Comparison of ENCODE assay signal across 1 cellular context in genomic region chr1:47313915-47314664, GRCh38.
A peak's percentile ranks its signal among the peaks of the same experiment; 100 is the strongest.
TF ChIP-seq lines count a peak whose summit lies in the region.

STIL (minus strand) TSS chr1:47314147; CDS start chr1:47310319, 3,828 bp downstream.

TF ChIP-seq in K562, 482 proteins besides CTCF, POLR2A, EP300 and RAD21 (continued from another document and continues in another):
- no peak for TF ChIP-seq PYGO2 (tag; IDR thresholded peaks at IDR 0.05)
- TF ChIP-seq CHD1 (IDR thresholded peaks at IDR 0.05; ENCODE audit: low read length): no peak
- no peak for TF ChIP-seq ZNF668 (CRISPR knock-in tag; IDR thresholded peaks at IDR 0.05)
- TF ChIP-seq, protein P1, sequence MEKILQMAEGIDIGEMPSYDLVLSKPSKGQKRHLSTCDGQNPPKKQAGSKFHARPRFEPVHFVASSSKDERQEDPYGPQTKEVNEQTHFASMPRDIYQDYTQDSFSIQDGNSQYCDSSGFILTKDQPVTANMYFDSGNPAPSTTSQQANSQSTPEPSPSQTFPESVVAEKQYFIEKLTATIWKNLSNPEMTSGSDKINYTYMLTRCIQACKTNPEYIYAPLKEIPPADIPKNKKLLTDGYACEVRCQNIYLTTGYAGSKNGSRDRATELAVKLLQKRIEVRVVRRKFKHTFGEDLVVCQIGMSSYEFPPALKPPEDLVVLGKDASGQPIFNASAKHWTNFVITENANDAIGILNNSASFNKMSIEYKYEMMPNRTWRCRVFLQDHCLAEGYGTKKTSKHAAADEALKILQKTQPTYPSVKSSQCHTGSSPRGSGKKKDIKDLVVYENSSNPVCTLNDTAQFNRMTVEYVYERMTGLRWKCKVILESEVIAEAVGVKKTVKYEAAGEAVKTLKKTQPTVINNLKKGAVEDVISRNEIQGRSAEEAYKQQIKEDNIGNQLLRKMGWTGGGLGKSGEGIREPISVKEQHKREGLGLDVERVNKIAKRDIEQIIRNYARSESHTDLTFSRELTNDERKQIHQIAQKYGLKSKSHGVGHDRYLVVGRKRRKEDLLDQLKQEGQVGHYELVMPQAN (IDR thresholded peaks at IDR 0.05; ENCODE audit: borderline replicate concordance): peak; percentile 94
- TF ChIP-seq SMC3 (conservative IDR thresholded peaks at IDR 0.05; ENCODE audit: insufficient read depth, low read depth, low read length): no peak
- 0 out of 2 replicates have a peak, but pooled peaks have one; percentile 45 for TF ChIP-seq FOXP1 (CRISPR knock-in tag; IDR thresholded peaks at IDR 0.05)
- TF ChIP-seq ZNF354B (CRISPR knock-in tag; IDR thresholded peaks at IDR 0.05): no peak
- peak; percentile 6; the same call in 1 of the 2 replicates for TF ChIP-seq ATF3 (IDR thresholded peaks at IDR 0.05)
- TF ChIP-seq ATF3 (CRISPR knock-in tag; conservative IDR thresholded peaks at IDR 0.05): no peak
- no peak for TF ChIP-seq SRSF7 (optimal IDR thresholded peaks at IDR 0.05; ENCODE audit: low read depth, low read length)
- TF ChIP-seq FOXA3 (CRISPR knock-in tag; conservative IDR thresholded peaks at IDR 0.05 in 1 of 2, IDR thresholded peaks at IDR 0.05 in 1 of 2): no peak
- no peak for TF ChIP-seq BACH1 (tag; IDR thresholded peaks at IDR 0.05)
- TF ChIP-seq ZNF408 (CRISPR knock-in tag; IDR thresholded peaks at IDR 0.05; ENCODE audit: low read depth): no peak
- peak; percentile 78; the same call in 1 of the 2 replicates for TF ChIP-seq HDAC2 (IDR thresholded peaks at IDR 0.05)
- peak; percentile 99 for TF ChIP-seq SAP30 (IDR thresholded peaks at IDR 0.05; ENCODE audit: borderline replicate concordance, insufficient read depth, low read depth, low read length, poor library complexity, severe bottlenecking)
- TF ChIP-seq, protein P2, sequence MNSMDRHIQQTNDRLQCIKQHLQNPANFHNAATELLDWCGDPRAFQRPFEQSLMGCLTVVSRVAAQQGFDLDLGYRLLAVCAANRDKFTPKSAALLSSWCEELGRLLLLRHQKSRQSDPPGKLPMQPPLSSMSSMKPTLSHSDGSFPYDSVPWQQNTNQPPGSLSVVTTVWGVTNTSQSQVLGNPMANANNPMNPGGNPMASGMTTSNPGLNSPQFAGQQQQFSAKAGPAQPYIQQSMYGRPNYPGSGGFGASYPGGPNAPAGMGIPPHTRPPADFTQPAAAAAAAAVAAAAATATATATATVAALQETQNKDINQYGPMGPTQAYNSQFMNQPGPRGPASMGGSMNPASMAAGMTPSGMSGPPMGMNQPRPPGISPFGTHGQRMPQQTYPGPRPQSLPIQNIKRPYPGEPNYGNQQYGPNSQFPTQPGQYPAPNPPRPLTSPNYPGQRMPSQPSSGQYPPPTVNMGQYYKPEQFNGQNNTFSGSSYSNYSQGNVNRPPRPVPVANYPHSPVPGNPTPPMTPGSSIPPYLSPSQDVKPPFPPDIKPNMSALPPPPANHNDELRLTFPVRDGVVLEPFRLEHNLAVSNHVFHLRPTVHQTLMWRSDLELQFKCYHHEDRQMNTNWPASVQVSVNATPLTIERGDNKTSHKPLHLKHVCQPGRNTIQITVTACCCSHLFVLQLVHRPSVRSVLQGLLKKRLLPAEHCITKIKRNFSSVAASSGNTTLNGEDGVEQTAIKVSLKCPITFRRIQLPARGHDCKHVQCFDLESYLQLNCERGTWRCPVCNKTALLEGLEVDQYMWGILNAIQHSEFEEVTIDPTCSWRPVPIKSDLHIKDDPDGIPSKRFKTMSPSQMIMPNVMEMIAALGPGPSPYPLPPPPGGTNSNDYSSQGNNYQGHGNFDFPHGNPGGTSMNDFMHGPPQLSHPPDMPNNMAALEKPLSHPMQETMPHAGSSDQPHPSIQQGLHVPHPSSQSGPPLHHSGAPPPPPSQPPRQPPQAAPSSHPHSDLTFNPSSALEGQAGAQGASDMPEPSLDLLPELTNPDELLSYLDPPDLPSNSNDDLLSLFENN (IDR thresholded peaks at IDR 0.05; ENCODE audit: low read depth in 2 of 2, low read length in 2 of 2): 0 out of 4 replicates have a peak, but pooled peaks of 1 of the 2 experiments have one; percentile 47
- no peak for TF ChIP-seq ZBTB8A (IDR thresholded peaks at IDR 0.05; ENCODE audit: partially characterized antibody)
- TF ChIP-seq KDM5B (IDR thresholded peaks at IDR 0.05; ENCODE audit: insufficient replicate concordance, low read depth, low read length): peak; percentile 97
- TF ChIP-seq RBBP5 (IDR thresholded peaks at IDR 0.05; ENCODE audit: borderline replicate concordance, insufficient read depth, low read length, poor library complexity, severe bottlenecking): peak; percentile 83
- TF ChIP-seq, protein P3, sequence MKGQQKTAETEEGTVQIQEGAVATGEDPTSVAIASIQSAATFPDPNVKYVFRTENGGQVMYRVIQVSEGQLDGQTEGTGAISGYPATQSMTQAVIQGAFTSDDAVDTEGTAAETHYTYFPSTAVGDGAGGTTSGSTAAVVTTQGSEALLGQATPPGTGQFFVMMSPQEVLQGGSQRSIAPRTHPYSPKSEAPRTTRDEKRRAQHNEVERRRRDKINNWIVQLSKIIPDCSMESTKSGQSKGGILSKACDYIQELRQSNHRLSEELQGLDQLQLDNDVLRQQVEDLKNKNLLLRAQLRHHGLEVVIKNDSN (CRISPR knock-in tag; IDR thresholded peaks at IDR 0.05): no peak
- TF ChIP-seq ZNF384 (IDR thresholded peaks at IDR 0.05; ENCODE audit: low read depth, low read length): no peak
- TF ChIP-seq KAT2B (IDR thresholded peaks at IDR 0.05; ENCODE audit: low read depth, low read length): no peak
- TF ChIP-seq EHMT2 (IDR thresholded peaks at IDR 0.05): no peak
- no peak for TF ChIP-seq U2AF1 (optimal IDR thresholded peaks at IDR 0.05; ENCODE audit: low read depth, low read length)
- no peak for TF ChIP-seq MECOM (CRISPR knock-in tag; IDR thresholded peaks at IDR 0.05)
- TF ChIP-seq MCM7 (IDR thresholded peaks at IDR 0.05): no peak
- no peak for TF ChIP-seq ZNF121 (CRISPR knock-in tag; conservative IDR thresholded peaks at IDR 0.05)
- peak in 1 of 2 experiments; percentile 49; a peak in 2 of 4 replicates for TF ChIP-seq NONO (IDR thresholded peaks at IDR 0.05; ENCODE audit: low read depth in 2 of 2, low read length in 1 of 2)
- TF ChIP-seq ZC3H11A (IDR thresholded peaks at IDR 0.05; ENCODE audit: low read depth, low read length): no peak
- TF ChIP-seq SMAD3 (CRISPR knock-in tag; conservative IDR thresholded peaks at IDR 0.05): 0 out of 2 replicates have a peak, but pooled peaks have one; percentile 30
- TF ChIP-seq SREBF1 (IDR thresholded peaks at IDR 0.05; ENCODE audit: borderline replicate concordance, low read depth, low read length): no peak
- 0 out of 2 replicates have a peak, but pooled peaks have one; percentile 41 for TF ChIP-seq NR4A1 (CRISPR knock-in tag; IDR thresholded peaks at IDR 0.05)
- no peak for TF ChIP-seq NR4A1 (tag; IDR thresholded peaks at IDR 0.05)
- TF ChIP-seq POLR2H (tag; IDR thresholded peaks at IDR 0.05; ENCODE audit: low read depth): peak; percentile 98
- no peak for TF ChIP-seq SAFB2 (IDR thresholded peaks at IDR 0.05; ENCODE audit: borderline replicate concordance, low read depth, low read length, severe bottlenecking)
- no peak for TF ChIP-seq ZNF740 (CRISPR knock-in tag; IDR thresholded peaks at IDR 0.05)
- TF ChIP-seq ZNF740 (tag; IDR thresholded peaks at IDR 0.05): no peak
- TF ChIP-seq ZNF253 (CRISPR knock-in tag; conservative IDR thresholded peaks at IDR 0.05): no peak
- no peak for TF ChIP-seq HNRNPK (IDR thresholded peaks at IDR 0.05; ENCODE audit: low read depth, low read length, poor library complexity, severe bottlenecking)
- TF ChIP-seq HMG20B (CRISPR knock-in tag; IDR thresholded peaks at IDR 0.05): no peak
- TF ChIP-seq PURB (CRISPR knock-in tag; IDR thresholded peaks at IDR 0.05; ENCODE audit: low read depth): no peak
- TF ChIP-seq ZNF263 (CRISPR knock-in tag; IDR thresholded peaks at IDR 0.05; ENCODE audit: borderline replicate concordance): peak; percentile 49; the same call in 1 of the 2 replicates
- no peak for TF ChIP-seq ZNF583 (CRISPR knock-in tag; IDR thresholded peaks at IDR 0.05)
- TF ChIP-seq HNRNPLL (IDR thresholded peaks at IDR 0.05; ENCODE audit: low read depth, low read length, poor library complexity, severe bottlenecking): peak; percentile 98
- no peak for TF ChIP-seq PHB (CRISPR knock-in tag; IDR thresholded peaks at IDR 0.05)
- TF ChIP-seq, protein P4, sequence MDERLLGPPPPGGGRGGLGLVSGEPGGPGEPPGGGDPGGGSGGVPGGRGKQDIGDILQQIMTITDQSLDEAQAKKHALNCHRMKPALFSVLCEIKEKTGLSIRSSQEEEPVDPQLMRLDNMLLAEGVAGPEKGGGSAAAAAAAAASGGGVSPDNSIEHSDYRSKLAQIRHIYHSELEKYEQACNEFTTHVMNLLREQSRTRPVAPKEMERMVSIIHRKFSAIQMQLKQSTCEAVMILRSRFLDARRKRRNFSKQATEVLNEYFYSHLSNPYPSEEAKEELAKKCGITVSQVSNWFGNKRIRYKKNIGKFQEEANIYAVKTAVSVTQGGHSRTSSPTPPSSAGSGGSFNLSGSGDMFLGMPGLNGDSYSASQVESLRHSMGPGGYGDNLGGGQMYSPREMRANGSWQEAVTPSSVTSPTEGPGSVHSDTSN (CRISPR knock-in tag; IDR thresholded peaks at IDR 0.05; ENCODE audit: low read depth): peak; percentile 55
- TF ChIP-seq, protein P4 (tag; conservative IDR thresholded peaks at IDR 0.05; ENCODE audit: low read depth): peak; percentile 93
- no peak for TF ChIP-seq ZFPM2 (CRISPR knock-in tag; IDR thresholded peaks at IDR 0.05)
- TF ChIP-seq ZNF512 (tag; IDR thresholded peaks at IDR 0.05): no peak
- TF ChIP-seq TBL1XR1 (IDR thresholded peaks at IDR 0.05; ENCODE audit: low read length in 2 of 2): peak in 1 of 2 experiments; percentile 13; a peak in 1 of 4 replicates
- TF ChIP-seq, protein P5, sequence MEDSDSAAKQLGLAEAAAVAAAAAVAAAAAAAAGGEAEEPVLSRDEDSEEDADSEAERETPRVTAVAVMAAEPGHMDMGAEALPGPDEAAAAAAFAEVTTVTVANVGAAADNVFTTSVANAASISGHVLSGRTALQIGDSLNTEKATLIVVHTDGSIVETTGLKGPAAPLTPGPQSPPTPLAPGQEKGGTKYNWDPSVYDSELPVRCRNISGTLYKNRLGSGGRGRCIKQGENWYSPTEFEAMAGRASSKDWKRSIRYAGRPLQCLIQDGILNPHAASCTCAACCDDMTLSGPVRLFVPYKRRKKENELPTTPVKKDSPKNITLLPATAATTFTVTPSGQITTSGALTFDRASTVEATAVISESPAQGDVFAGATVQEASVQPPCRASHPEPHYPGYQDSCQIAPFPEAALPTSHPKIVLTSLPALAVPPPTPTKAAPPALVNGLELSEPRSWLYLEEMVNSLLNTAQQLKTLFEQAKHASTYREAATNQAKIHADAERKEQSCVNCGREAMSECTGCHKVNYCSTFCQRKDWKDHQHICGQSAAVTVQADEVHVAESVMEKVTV (CRISPR knock-in tag; IDR thresholded peaks at IDR 0.05): no peak
- no peak for TF ChIP-seq SETDB1 (IDR thresholded peaks at IDR 0.05; ENCODE audit: low read length)
- TF ChIP-seq FOXJ3 (CRISPR knock-in tag; IDR thresholded peaks at IDR 0.05): no peak
- no peak for TF ChIP-seq RBM17 (IDR thresholded peaks at IDR 0.05; ENCODE audit: borderline replicate concordance, low read depth, low read length)
- TF ChIP-seq RNF219 (CRISPR knock-in tag; IDR thresholded peaks at IDR 0.05): no peak
